ENCODE assay signal across 8 cellular contexts in genomic region chr6:32947552-32948465, GRCh38. TPM values are rescaled to one million over a fixed set of nuclear protein-coding genes. Genes with fewer than 3 reads are reported as not detected.
DNase-seq lines count a peak whose midpoint lies in the region; ATAC-seq and TF ChIP-seq lines count a peak whose summit lies in the region.

No MANE protein-coding gene starts in this region.

- H3K4me2 ChIP-seq in parathyroid adenoma (ENCODE audit: low read length): no peak overlapping the region

- H2AFZ ChIP-seq in parathyroid adenoma: no peak overlapping the region

- H3K36me3 ChIP-seq in HAP-1 (replicated peaks) (no peaks in the 10 kb centered on the region), parathyroid adenoma (ENCODE audit: control insufficient read depth, insufficient read depth, low read length) (no peaks in the 10 kb centered on the region)

- ATAC-seq in HG03378 (IDR thresholded peaks at IDR 0.05; ENCODE audit: unreplicated experiment) (no peak), sciatic nerve (no peak)

- H3K9me3 ChIP-seq in HAP-1 (no peaks in the 10 kb centered on the region), parathyroid adenoma (ENCODE audit: control insufficient read depth, low read length) (no peaks in the 10 kb centered on the region)

- peak; percentile 42 for DNase-seq in DMS153 (lab: John Stamatoyannopoulos, UW)
- DNase-seq in HAP-1 (ENCODE audit: low spot score in 2 of 2): peak; percentile 22 to 48
- DNase-seq in SK-MEL-5 (ENCODE audit: low read depth, low spot score): peak; percentile 61
- DNase-seq in effector CD8-positive, alpha-beta T cell (lab: John Stamatoyannopoulos, UW): peak; percentile 18
- DNase-seq in cardiac septum (ENCODE audit: low spot score): no peak
- DNase-seq in sciatic nerve (ENCODE audit: low spot score): no peak

- no peak overlapping the region for H3K9ac ChIP-seq in parathyroid adenoma

- H3K27ac ChIP-seq in parathyroid adenoma: no peak overlapping the region

- no peaks in the 10 kb centered on the region for H3K79me2 ChIP-seq in parathyroid adenoma

- in situ Hi-C loops in HAP-1 (cut with MboI; ENCODE audit: low sequenced_read_pairs) (no loop called here), SK-MEL-5 (cut with HindIII; ENCODE audit: low pct_unique_long_range_greater_than_20kb, low sequenced_read_pairs) (no loop called here)

- TF ChIP-seq CTCF in parathyroid adenoma (IDR thresholded peaks at IDR 0.05): peak; percentile 72

- intact Hi-C loops in cardiac septum (cut with DNase I): no loop called here
- intact Hi-C loops in sciatic nerve (cut with DNase I): no loop called here

- no peaks in the 10 kb centered on the region for H3K4me1 ChIP-seq in HAP-1
- peaks cover 2% of the 10 kb centered on the region for H3K4me1 ChIP-seq in parathyroid adenoma

- no peak overlapping the region for H3K4me3 ChIP-seq in HAP-1
- H3K4me3 ChIP-seq in parathyroid adenoma (ENCODE audit: low read depth, low read length): no peak overlapping the region

- 0 out of 2 replicates have a peak, but pooled peaks cover 3% of the 10 kb centered on the region for H3K27me3 ChIP-seq in HAP-1 (ENCODE audit: low read depth)
- H3K27me3 ChIP-seq in parathyroid adenoma (ENCODE audit: control insufficient read depth, insufficient read depth, low read length): no peaks in the 10 kb centered on the region

RNA-seq across cellular contexts. Expression of gene HLA-DMA, which starts 5.1 kb away (rescaled TPM):
- 34.0 and 35.3 TPM in 2 replicates for total RNA-seq in SK-MEL-5 (2014; rRNA removed; shearing (Covaris generic))
- 45.1 and 49.9 TPM in 2 replicates for polyA plus RNA-seq in SK-MEL-5 (2015; cell fraction: cytosol; rRNA removed)
- polyA plus RNA-seq in SK-MEL-5 (2015; cell fraction: nucleus; rRNA removed): 12.0 and 29.2 TPM in 2 replicates
- total RNA-seq in cardiac septum (13.7 TPM), sciatic nerve (70.1 TPM)

RNA-seq across cellular contexts. Expression of gene HLA-DMB, which starts 7.0 kb away (rescaled TPM):
- 1.9 and 2.6 TPM in 2 replicates for total RNA-seq in SK-MEL-5 (2014; rRNA removed; shearing (Covaris generic))
- polyA plus RNA-seq in SK-MEL-5 (2015; cell fraction: cytosol; rRNA removed): 5.0 and 8.1 TPM in 2 replicates
- 0.75 and 4.3 TPM in 2 replicates for polyA plus RNA-seq in SK-MEL-5 (2015; cell fraction: nucleus; rRNA removed)
- 7.9 TPM for total RNA-seq in cardiac septum
- total RNA-seq in sciatic nerve: 46.9 TPM

RNA-seq across cellular contexts. Expression of gene BRD2, which starts 20.6 kb away (rescaled TPM):
- total RNA-seq in SK-MEL-5 (2014; rRNA removed; shearing (Covaris generic)): 96.2 and 107 TPM in 2 replicates
- polyA plus RNA-seq in SK-MEL-5 (2015; cell fraction: cytosol; rRNA removed): 137 and 185 TPM in 2 replicates
- polyA plus RNA-seq in SK-MEL-5 (2015; cell fraction: nucleus; rRNA removed): 311 and 340 TPM in 2 replicates
- 88.7 TPM for total RNA-seq in cardiac septum
- total RNA-seq in sciatic nerve: 188 TPM

Comparison
In these comparisons a context has a peak if more than half of its experiments do, and no peak if none do; other contexts are left out.
1. DNase-seq: peak in DMS153 (single experiment), HAP-1 (2 of 2), SK-MEL-5 (single experiment) and effector CD8-positive, alpha-beta T cell (single experiment); none in cardiac septum (single experiment) and sciatic nerve (single experiment).